8 cellular contexts compared by ENCODE assay signal in genomic region chr1:33255347-33256311, GRCh38. TPM values are rescaled to one million over a fixed set of nuclear protein-coding genes. Genes with fewer than 3 reads are reported as not detected.
DNase-seq lines count a peak whose midpoint lies in the region; ATAC-seq and TF ChIP-seq lines count a peak whose summit lies in the region.

No MANE protein-coding gene starts in this region.

- no peaks in the 10 kb centered on the region for H3K27me3 ChIP-seq in upper lobe of left lung

- H3K4me1 ChIP-seq in upper lobe of left lung: peaks cover 21 to 36% (median 30%) of the 10 kb centered on the region in 4 donors

- WGBS in upper lobe of left lung, 2 donors: 9 to 13% methylated on average over 14 to 46 of the region's 84 CpGs

- H3K36me3 Mint-ChIP-seq in activated naive CD4-positive, alpha-beta T cell treated with anti-CD3 and anti-CD28 coated beads, Interleukin-2, amount 50 U/mL, for 24 hours: no peaks in the 10 kb centered on the region

- peak overlapping the region; percentile 92 to 98 (median 96) for H3K27ac ChIP-seq in upper lobe of left lung

- peaks cover 34% of the 10 kb centered on the region for H3K4me1 Mint-ChIP-seq in activated naive CD4-positive, alpha-beta T cell treated with anti-CD3 and anti-CD28 coated beads, Interleukin-2, amount 50 U/mL, for 24 hours

- peak; percentile 15 for ATAC-seq in HG03565 (IDR thresholded peaks at IDR 0.05; ENCODE audit: unreplicated experiment)
- ATAC-seq in upper lobe of left lung (ENCODE audit: low FRiP score in 2 of 2): peak; percentile 78 to 88

- peak overlapping the region; percentile 59 for H3K4me3 Mint-ChIP-seq in activated naive CD4-positive, alpha-beta T cell treated with anti-CD3 and anti-CD28 coated beads, Interleukin-2, amount 50 U/mL, for 24 hours

- DNase-seq in GM12864 (ENCODE audit: low read depth) (peak; percentile 30), RPMI8226 (peak; percentile 46), head of caudate nucleus (peak; percentile 47 to 89 (median 71)), non-pigmented ciliary epithelial cell (ENCODE audit: low read depth) (peak; percentile 19), upper lobe of left lung (peak; percentile 91), middle frontal gyrus (ENCODE audit: extremely low spot score, low spot score) (no peak)

- H3K4me3 ChIP-seq in GM12864 (ENCODE audit: low read depth, low read length): peak overlapping the region; percentile 51
- peak overlapping the region; percentile 48 to 75 (median 62) for H3K4me3 ChIP-seq in upper lobe of left lung

- no peaks in the 10 kb centered on the region for H3K36me3 ChIP-seq in upper lobe of left lung

- no peaks in the 10 kb centered on the region for H3K9me3 ChIP-seq in upper lobe of left lung

- TF ChIP-seq CTCF in GM12864 (IDR thresholded peaks at IDR 0.05; ENCODE audit: low read depth, low read length, missing control alignments) (no peak), upper lobe of left lung (IDR thresholded peaks at IDR 0.05) (no peak)

- peak in 3 of 4 donors; percentile 67 to 87 (median 77) for TF ChIP-seq POLR2A in upper lobe of left lung (IDR thresholded peaks at IDR 0.05)

- intact Hi-C loops in head of caudate nucleus (cut with DNase I): loop anchor here (10.0 kb wide), 2 partner anchors 71 to 121 kb away; partner anchors contain the start of gene TRIM62

- no peaks in the 10 kb centered on the region for H3K9me3 Mint-ChIP-seq in activated naive CD4-positive, alpha-beta T cell treated with anti-CD3 and anti-CD28 coated beads, Interleukin-2, amount 50 U/mL, for 24 hours

- peak overlapping the region; percentile 17 for H3K27ac Mint-ChIP-seq in activated naive CD4-positive, alpha-beta T cell treated with anti-CD3 and anti-CD28 coated beads, Interleukin-2, amount 50 U/mL, for 24 hours

- H3K27me3 Mint-ChIP-seq in activated naive CD4-positive, alpha-beta T cell treated with anti-CD3 and anti-CD28 coated beads, Interleukin-2, amount 50 U/mL, for 24 hours: no peaks in the 10 kb centered on the region

- TF ChIP-seq EP300 in upper lobe of left lung (IDR thresholded peaks at IDR 0.05): no peak

RNA-seq across cellular contexts. Expression of gene ZNF362, which starts 0.7 kb away (rescaled TPM):
- total RNA-seq in upper lobe of left lung: 10 to 100 TPM; 14.9 to 41.0 (median 21.3) TPM
